ENCODE assay signal across 23 cellular contexts in the genomic region with DNA sequence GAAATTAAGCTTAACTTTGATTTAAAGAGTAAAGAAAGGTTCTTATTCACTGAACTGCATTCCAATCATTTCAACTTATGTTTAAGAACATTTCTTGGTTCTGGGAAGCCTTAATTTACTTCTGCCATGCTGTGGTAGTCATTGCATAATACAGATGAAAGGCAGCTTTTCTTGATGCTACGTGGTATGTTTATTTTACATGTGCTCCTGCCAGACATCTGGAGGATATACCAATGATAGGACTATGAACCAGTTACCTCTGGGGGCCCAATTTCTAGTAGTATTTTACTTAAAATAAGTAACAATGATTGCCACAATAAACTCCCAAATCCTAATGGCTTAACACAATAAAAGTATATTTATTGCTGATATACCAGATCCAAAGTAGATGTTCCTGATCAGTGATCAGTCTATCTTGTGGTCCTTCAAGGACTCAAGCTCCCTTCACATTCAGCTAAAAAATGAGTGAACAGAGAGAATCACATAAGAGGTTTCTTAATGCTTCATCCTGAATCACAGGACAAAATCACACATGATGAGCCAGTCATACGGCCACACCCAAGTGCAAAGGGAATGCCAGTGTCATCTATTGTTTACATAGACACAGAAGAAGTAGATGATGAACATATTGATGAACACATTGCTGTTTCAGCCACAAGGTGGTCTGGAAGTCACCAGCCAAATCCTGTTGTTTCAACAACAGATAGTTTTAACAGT. TPM values are rescaled to one million over a fixed set of nuclear protein-coding genes. Genes with fewer than 3 reads are reported as not detected.
A peak's percentile ranks its signal among the peaks of the same experiment; 100 is the strongest.
DNase-seq lines count a peak whose midpoint lies in the region; ATAC-seq and TF ChIP-seq lines count a peak whose summit lies in the region.
"Had no signal": no experiment of that assay in that cellular context is flagged by ENCODE, and none has a peak within 500 bp of the region (broad histone marks: within the 10 kb centered on the region; RNA-seq: fewer than 3 reads in every experiment).

No MANE protein-coding gene starts in this region.

- DNase-seq in NCI-H748 (lab: John Stamatoyannopoulos, UW; ENCODE audit: unreplicated experiment) = peak; percentile 1
- DNase-seq in NCI-H748 treated with DMSO at 0.1 percent for 48 hours (lab: John Stamatoyannopoulos, UW) = no peak
- DNase-seq in astrocyte of the cerebellum (ENCODE audit: low read depth) = peak; percentile 40
- peak; percentile 59 for DNase-seq in fibroblast of the aortic adventitia (ENCODE audit: low read depth)
- DNase-seq in glomerular visceral epithelial cell (ENCODE audit: extremely low spot score) = no peak
- DNase-seq in DMS 273 (lab: John Stamatoyannopoulos, UW; ENCODE audit: unreplicated experiment) = no peak
- no peak for DNase-seq in left cardiac atrium
- DNase-seq: 8988T; amniotic stem cell; DND-41; heart right ventricle; kidney; NCI-H1930; NCI-H446 treated with DMSO at 0.1 percent for 48 hours; SHP77 treated with DMSO at 0.1 percent for 48 hours; stimulated activated CD4-positive, alpha-beta T cell treated with anti-CD3 and anti-CD28 coated beads, Interleukin-15, amount 100 ng/mL, for 24 hours; stimulated activated naive CD4-positive, alpha-beta T cell treated with Interleukin-2 at 50 U/mL for 16 hours; transverse colon had no signal

- no peak for ATAC-seq in GM19455 (IDR thresholded peaks at IDR 0.05; ENCODE audit: unreplicated experiment)
- no peak for ATAC-seq in left cardiac atrium
- ATAC-seq: heart right ventricle; natural killer cell treated with Interleukin-12 subunit alpha and Interleukin-12 subunit beta and Interleukin-15 and Interleukin-18, amount 100 ng/mL, for 72 hours had no signal

- in situ Hi-C loops in astrocyte of the cerebellum (cut with HindIII; ENCODE audit: low sequenced_read_pairs) = no loop called here

- H3K4me3 ChIP-seq in astrocyte of the cerebellum (ENCODE audit: low read depth, low read length) (no peak overlapping the region), fibroblast of the aortic adventitia (ENCODE audit: low read depth, low read length) (no peak overlapping the region)
- H3K4me3 ChIP-seq: heart right ventricle, transverse colon had no signal

- TF ChIP-seq CTCF in astrocyte of the cerebellum (IDR thresholded peaks at IDR 0.05; ENCODE audit: low read depth, low read length, missing control alignments) (no peak), fibroblast of the aortic adventitia (IDR thresholded peaks at IDR 0.05; ENCODE audit: insufficient read depth, low read length) (no peak)

- intact Hi-C loops in left cardiac atrium (cut with DNase I) = no loop called here

RNA-seq across cellular contexts. Expression of gene CCN2, which starts 56.5 kb away (rescaled TPM):
- total RNA-seq in fibroblast of the aortic adventitia (ENCODE audit: low replicate concordance) (15.9 and 118 TPM in 2 replicates), left cardiac atrium (100 to 1,000 TPM; 194 to 230 TPM)
- total RNA-seq: activated CD8-positive, alpha-beta memory T cell treated with anti-CD3 and anti-CD28 coated beads for 36 hours; activated T-helper 2 cell treated with anti-CD3 and anti-CD28 coated beads, Interferon-gamma antibody, Interleukin-2, Interleukin-4, amounts not matched to agents 10 μg/mL and 5 μg/mL and 100 μg/mL, durations not matched to agents 14 hours and 24 hours and 36 hours; natural killer cell treated with Interleukin-12 subunit alpha and Interleukin-12 subunit beta and Interleukin-15 and Interleukin-18, amount 100 ng/mL, for 72 hours; T-helper 2 cell treated with Interferon-gamma antibody and Interleukin-4, amounts not matched to agents 100 ng/mL and 5 ng/mL, for 36 hours had no signal

Comparison
In these comparisons a context has a peak if more than half of its experiments do, and no peak if none do; other contexts are left out.
1. DNase-seq: peak in NCI-H748 (single experiment), astrocyte of the cerebellum (single experiment) and fibroblast of the aortic adventitia (single experiment); none in NCI-H748 treated with DMSO at 0.1 percent for 48 hours (single experiment), glomerular visceral epithelial cell (single experiment), DMS 273 (single experiment) and left cardiac atrium (single experiment).